Comparison of ENCODE assay signal across 1 cellular context in the genomic region with DNA sequence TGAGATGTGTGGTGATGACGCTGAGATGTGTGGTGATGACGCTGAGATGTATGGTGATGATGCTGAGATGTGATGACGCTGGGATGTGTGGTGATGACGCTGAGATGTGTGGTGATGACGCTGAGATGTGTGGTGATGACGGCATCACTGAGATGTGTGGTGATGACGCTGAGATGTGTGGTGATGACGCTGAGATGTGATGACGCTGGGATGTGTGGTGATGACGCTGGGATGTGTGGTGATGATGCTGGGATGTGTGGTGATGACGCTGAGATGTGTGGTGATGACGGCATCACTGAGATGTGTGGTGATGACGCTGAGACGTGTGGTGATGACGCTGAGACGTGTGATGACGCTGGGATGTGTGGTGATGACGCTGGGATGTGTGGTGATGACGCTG.
TF ChIP-seq lines count a peak whose summit lies in the region.

No MANE protein-coding gene starts in this region.

TF ChIP-seq in GM12878, 131 proteins besides CTCF, POLR2A, EP300 and RAD21:
- TF ChIP-seq, protein P1, sequence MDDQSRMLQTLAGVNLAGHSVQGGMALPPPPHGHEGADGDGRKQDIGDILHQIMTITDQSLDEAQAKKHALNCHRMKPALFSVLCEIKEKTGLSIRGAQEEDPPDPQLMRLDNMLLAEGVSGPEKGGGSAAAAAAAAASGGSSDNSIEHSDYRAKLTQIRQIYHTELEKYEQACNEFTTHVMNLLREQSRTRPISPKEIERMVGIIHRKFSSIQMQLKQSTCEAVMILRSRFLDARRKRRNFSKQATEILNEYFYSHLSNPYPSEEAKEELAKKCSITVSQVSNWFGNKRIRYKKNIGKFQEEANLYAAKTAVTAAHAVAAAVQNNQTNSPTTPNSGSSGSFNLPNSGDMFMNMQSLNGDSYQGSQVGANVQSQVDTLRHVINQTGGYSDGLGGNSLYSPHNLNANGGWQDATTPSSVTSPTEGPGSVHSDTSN (IDR thresholded peaks at IDR 0.05; ENCODE audit: insufficient replicate concordance, low read depth, low read length) = peak; percentile 24
- TF ChIP-seq, protein P2, sequence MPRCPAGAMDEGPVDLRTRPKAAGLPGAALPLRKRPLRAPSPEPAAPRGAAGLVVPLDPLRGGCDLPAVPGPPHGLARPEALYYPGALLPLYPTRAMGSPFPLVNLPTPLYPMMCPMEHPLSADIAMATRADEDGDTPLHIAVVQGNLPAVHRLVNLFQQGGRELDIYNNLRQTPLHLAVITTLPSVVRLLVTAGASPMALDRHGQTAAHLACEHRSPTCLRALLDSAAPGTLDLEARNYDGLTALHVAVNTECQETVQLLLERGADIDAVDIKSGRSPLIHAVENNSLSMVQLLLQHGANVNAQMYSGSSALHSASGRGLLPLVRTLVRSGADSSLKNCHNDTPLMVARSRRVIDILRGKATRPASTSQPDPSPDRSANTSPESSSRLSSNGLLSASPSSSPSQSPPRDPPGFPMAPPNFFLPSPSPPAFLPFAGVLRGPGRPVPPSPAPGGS (IDR thresholded peaks at IDR 0.05; ENCODE audit: borderline replicate concordance, insufficient read depth, low read depth, low read length, poor library complexity, severe bottlenecking) = peak; percentile 83
TF ChIP-seq in GM12878: peak in this region for 2; not testable (repeated sequence) for 129.
